In the genomic region with DNA sequence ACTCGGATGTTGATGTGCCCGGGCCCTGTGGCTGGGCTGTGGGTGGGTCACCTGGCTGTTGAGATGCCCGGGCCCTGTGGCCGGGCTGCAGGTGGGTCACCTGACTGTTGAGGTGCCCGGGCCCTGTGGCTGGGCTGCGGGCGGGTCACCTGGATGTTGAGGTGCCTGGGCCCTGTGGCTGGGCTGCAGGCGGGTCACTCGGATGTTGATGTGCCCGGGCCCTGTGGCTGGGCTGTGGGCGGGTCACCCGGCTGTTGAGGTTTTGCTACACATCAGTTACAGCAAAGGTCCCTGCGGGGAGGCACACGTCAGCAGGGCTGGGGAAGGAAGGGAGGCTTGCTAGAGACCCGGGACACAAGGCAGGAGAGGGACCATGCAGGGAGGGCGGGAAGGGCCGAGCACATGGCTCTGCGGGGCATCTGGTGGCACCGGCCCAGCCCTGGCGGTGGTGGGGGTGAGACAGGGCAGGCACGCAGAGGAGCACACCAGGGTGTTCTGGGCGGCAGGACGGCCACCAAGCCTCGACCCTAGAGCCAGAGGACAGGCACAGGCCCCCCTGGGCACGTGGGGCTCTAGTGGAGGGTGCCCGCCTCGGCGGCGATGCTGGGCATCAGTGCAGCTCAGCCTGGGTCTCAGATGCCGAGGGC, we compare ENCODE assay signal across 23 cellular contexts. TPM values are rescaled to one million over a fixed set of nuclear protein-coding genes. Genes with fewer than 3 reads are reported as not detected.
DNase-seq lines count a peak whose midpoint lies in the region; ATAC-seq, FAIRE-seq and TF ChIP-seq lines count a peak whose summit lies in the region.
"Had no signal": no experiment of that assay in that cellular context is flagged by ENCODE, and none has a peak within 500 bp of the region (broad histone marks: within the 10 kb centered on the region; RNA-seq: fewer than 3 reads in every experiment).

No MANE protein-coding gene starts in this region.

- no peak overlapping the region for H3K23ac ChIP-seq in neuronal stem cell (ENCODE audit: low read depth, low read length, poor library complexity)

- H3K14ac ChIP-seq in neuronal stem cell (ENCODE audit: low read length): no peak overlapping the region

- H2AFZ ChIP-seq in GM23338 (no peak overlapping the region), neuronal stem cell (ENCODE audit: low read length) (no peak overlapping the region)

- peak overlapping the region; percentile 53 for H3K4me2 ChIP-seq in BLaER1
- no peak overlapping the region for H3K4me2 ChIP-seq in GM23338
- no peak overlapping the region for H3K4me2 ChIP-seq in neuronal stem cell (ENCODE audit: insufficient read depth, low read length, poor library complexity, severe bottlenecking)

- H2AK5ac ChIP-seq in neuronal stem cell (ENCODE audit: low read depth, low read length): peak overlapping the region; percentile 37

- POLR2A ChIA-PET in RWPE1 (lab: Yijun Ruan, JAX; ENCODE audit: low non-redundant PET): no interaction called here

- no peak overlapping the region for H2BK12ac ChIP-seq in neuronal stem cell (ENCODE audit: low read length)

- H3K27me3 ChIP-seq in BLaER1 (no peaks in the 10 kb centered on the region), GM23338 (ENCODE audit: insufficient read depth) (no peaks in the 10 kb centered on the region), neuronal stem cell (ENCODE audit: control insufficient read depth in 3 of 3, insufficient read depth in 3 of 3, low read depth in 1 of 3, low read length in 3 of 3) (no peaks in the 10 kb centered on the region)
- H3K27me3 ChIP-seq: MG63 had no signal

- H3K27ac ChIP-seq in BLaER1: peak overlapping the region; percentile 51
- H3K27ac ChIP-seq in GM23338 (ENCODE audit: low read depth): no peak overlapping the region
- 0 out of 2 replicates have a peak overlapping the region, but pooled peaks have one; percentile 10 for H3K27ac ChIP-seq in RWPE1
- no peak overlapping the region for H3K27ac ChIP-seq in neuronal stem cell (replicated peaks; ENCODE audit: low read length)
- H3K27ac ChIP-seq: SK-N-MC had no signal

- no peak for FAIRE-seq in HTR-8/SVneo (lab: Jason Lieb, UNC)
- FAIRE-seq: GM12891, GM18507, H54, RCC 7860 had no signal

- H3K4me3 Mint-ChIP-seq in GM23338: no peak overlapping the region

- CTCF ChIA-PET in RWPE1 (lab: Yijun Ruan, JAX): no interaction called here

- no peak overlapping the region for H4K8ac ChIP-seq in neuronal stem cell (ENCODE audit: low read depth, low read length)

- peaks cover 10% of the 10 kb centered on the region; the same call in 2 of the 3 replicates for H3K36me3 Mint-ChIP-seq in GM23338 (ENCODE audit: low read depth)

- peaks cover 14% of the 10 kb centered on the region for H3K27me3 Mint-ChIP-seq in GM23338 (ENCODE audit: insufficient read depth, low read depth, poor library complexity)

- no peak overlapping the region for H3K27ac Mint-ChIP-seq in GM23338

- no peak for DNase-seq in GM23338 (ENCODE audit: low spot score)
- DNase-seq in RWPE1 (ENCODE audit: low spot score): no peak
- no peak for DNase-seq in neuronal stem cell (ENCODE audit: low spot score)
- DNase-seq in NCI-H1930 (lab: John Stamatoyannopoulos, UW): no peak
- no peak for DNase-seq in hypothalamus (lab: John Stamatoyannopoulos, UW)
- no peak for DNase-seq in stimulated activated naive CD4-positive, alpha-beta T cell treated with Interleukin-2 at 50 U/mL for 16 hours (lab: John Stamatoyannopoulos, UW)
- no peak for DNase-seq in HTR-8/SVneo (ENCODE audit: insufficient read length, low spot score)
- DNase-seq: AML-193, Karpas-422, MG63, NCI-H1092 treated with DMSO at 0.1 percent for 48 hours, NCI-H146, NCI-H2081, NCI-H2171 treated with DMSO at 0.1 percent for 48 hours, NCI-H446, NCI-H526 treated with DMSO at 0.1 percent for 48 hours, SHP77 had no signal

- H3K9ac ChIP-seq in BLaER1: no peak overlapping the region
- no peak overlapping the region for H3K9ac ChIP-seq in neuronal stem cell (ENCODE audit: low read depth, low read length, poor library complexity)

- H2BK15ac ChIP-seq in neuronal stem cell (ENCODE audit: low read length): peak overlapping the region; percentile 37

- H3K4me3 ChIP-seq in BLaER1 (no peak overlapping the region), GM23338 (no peak overlapping the region), neuronal stem cell (ENCODE audit: low read length in 2 of 2) (no peak overlapping the region)
- H3K4me3 ChIP-seq: MG63, SK-N-MC had no signal

- peaks cover 10% of the 10 kb centered on the region; the same call in 1 of the 2 replicates for H3K36me3 ChIP-seq in BLaER1
- no peaks in the 10 kb centered on the region for H3K36me3 ChIP-seq in GM23338 (ENCODE audit: insufficient read depth)
- H3K36me3 ChIP-seq in neuronal stem cell (replicated peaks in 1 of 2; ENCODE audit: control insufficient read depth in 2 of 2, insufficient read depth in 2 of 2, low read length in 2 of 2): no peaks in the 10 kb centered on the region
- H3K36me3 ChIP-seq: MG63 had no signal

- H3K4ac ChIP-seq in neuronal stem cell (ENCODE audit: low read length): no peak overlapping the region

- H3K4me1 ChIP-seq in BLaER1: peaks cover 40% of the 10 kb centered on the region
- H3K4me1 ChIP-seq in GM23338 (ENCODE audit: insufficient read depth): no peaks in the 10 kb centered on the region
- H3K4me1 ChIP-seq in neuronal stem cell (ENCODE audit: control insufficient read depth in 2 of 2, insufficient read depth in 1 of 2, low read depth in 1 of 2, low read length in 2 of 2): no peaks in the 10 kb centered on the region

- no peaks in the 10 kb centered on the region for H3K79me2 ChIP-seq in GM23338 (replicated peaks; ENCODE audit: insufficient read depth)

- peak overlapping the region; percentile 47 for H2BK120ac ChIP-seq in neuronal stem cell (ENCODE audit: low read depth, low read length)

- no peak for TF ChIP-seq CTCF in GM23338 (conservative IDR thresholded peaks at IDR 0.05; ENCODE audit: low read depth in 2 of 2)
- TF ChIP-seq CTCF in RWPE1 (conservative IDR thresholded peaks at IDR 0.05; ENCODE audit: low read depth): no peak

- H3K4me1 Mint-ChIP-seq in GM23338: peaks cover 2% of the 10 kb centered on the region; the same call in 1 of the 3 replicates

- H2BK5ac ChIP-seq in neuronal stem cell (ENCODE audit: low read length): no peak overlapping the region

- H4K91ac ChIP-seq in neuronal stem cell (ENCODE audit: low read depth, low read length, poor library complexity): no peak overlapping the region

- H3K9me3 Mint-ChIP-seq in GM23338: peaks cover 24% of the 10 kb centered on the region

- peak; percentile 30; the same call in 2 of the 3 replicates for ATAC-seq in GM23338

- H3K79me1 ChIP-seq in neuronal stem cell (ENCODE audit: low read depth, low read length): peaks cover 2% of the 10 kb centered on the region

- peak overlapping the region; percentile 48 for H3K18ac ChIP-seq in neuronal stem cell (ENCODE audit: low read length)

- H3F3A ChIP-seq in GM23338 (replicated peaks; ENCODE audit: low read depth): no peaks in the 10 kb centered on the region

- H3K9me3 ChIP-seq in BLaER1: no peaks in the 10 kb centered on the region; the same call in 1 of the 2 replicates
- peaks cover 0 to 2% of the 10 kb centered on the region in 2 donors for H3K9me3 ChIP-seq in neuronal stem cell (replicated peaks in 1 of 2; ENCODE audit: control insufficient read depth in 2 of 2, insufficient read depth in 1 of 2, low read depth in 1 of 2, low read length in 2 of 2)
- H3K9me3 ChIP-seq: MG63 had no signal

- no CpG with 5 or more reads among the region's 30 CpGs for WGBS in neuronal stem cell (ENCODE audit: extremely low coverage in 2 of 2, insufficient read length in 2 of 2, insufficient replicate concordance in 1 of 2), 2 donors

- H4K20me1 ChIP-seq in BLaER1 (no peaks in the 10 kb centered on the region), GM23338 (replicated peaks; ENCODE audit: insufficient read depth) (no peaks in the 10 kb centered on the region)

- H3K9me2 ChIP-seq in GM23338 (ENCODE audit: insufficient read depth): no peaks in the 10 kb centered on the region

TF ChIP-seq in GM23338, 12 proteins besides CTCF, POLR2A, EP300 and RAD21 (continues in another document):
- no peak for TF ChIP-seq ETS1 (IDR thresholded peaks at IDR 0.05)
- TF ChIP-seq NANOG (IDR thresholded peaks at IDR 0.05; ENCODE audit: borderline replicate concordance): no peak
- TF ChIP-seq STAT1 (IDR thresholded peaks at IDR 0.05; ENCODE audit: unreplicated experiment): no peak
- no peak for TF ChIP-seq ZNF114 (CRISPR knock-in tag; IDR thresholded peaks at IDR 0.05)
- TF ChIP-seq EZH2 (IDR thresholded peaks at IDR 0.05; ENCODE audit: low read depth, unreplicated experiment): no peak

RNA-seq across cellular contexts. Expression of gene PNPLA7, which starts 35.4 kb away (rescaled TPM):
- 0.39 and 0.80 TPM in 2 replicates for total RNA-seq in GM23338 (2014; rRNA removed; shearing (Covaris generic))
- 0.28 and 0.45 TPM in 2 replicates for polyA plus RNA-seq in GM23338 (2016; fragmentation: Nextera tagmentation; extraction: Ambion mirVana)
- 0.38 TPM for polyA plus RNA-seq in neuronal stem cell (2013, experiment 1 of 2)
- polyA plus RNA-seq in neuronal stem cell (2013, experiment 2 of 2): 0.29 TPM

RNA-seq across cellular contexts. Expression of gene MRPL41, which starts 36.9 kb away (rescaled TPM):
- 32.6 and 32.8 TPM in 2 replicates for total RNA-seq in GM23338 (2014; rRNA removed; shearing (Covaris generic))
- polyA plus RNA-seq in GM23338 (2016; fragmentation: Nextera tagmentation; extraction: Ambion mirVana): 146 and 165 TPM in 2 replicates
- 39.7 TPM for polyA plus RNA-seq in neuronal stem cell (2013, experiment 1 of 2)
- polyA plus RNA-seq in neuronal stem cell (2013, experiment 2 of 2): 37.4 TPM

RNA-seq across cellular contexts. Expression of gene NSMF, which starts 55.7 kb away (rescaled TPM):
- 87.0 and 103 TPM in 2 replicates for total RNA-seq in GM23338 (2014; rRNA removed; shearing (Covaris generic))
- polyA plus RNA-seq in GM23338 (2016; fragmentation: Nextera tagmentation; extraction: Ambion mirVana): 20.3 and 22.3 TPM in 2 replicates
- polyA plus RNA-seq in neuronal stem cell (2013, experiment 1 of 2): 46.8 TPM
- 45.0 TPM for polyA plus RNA-seq in neuronal stem cell (2013, experiment 2 of 2)

Comparison
In these comparisons a context has a peak if more than half of its experiments do, and no peak if none do; other contexts are left out.
1. H3K27ac ChIP-seq: peak in BLaER1 (single experiment) and RWPE1 (single experiment); none in GM23338 (single experiment) and neuronal stem cell (single experiment).